In the genomic region with DNA sequence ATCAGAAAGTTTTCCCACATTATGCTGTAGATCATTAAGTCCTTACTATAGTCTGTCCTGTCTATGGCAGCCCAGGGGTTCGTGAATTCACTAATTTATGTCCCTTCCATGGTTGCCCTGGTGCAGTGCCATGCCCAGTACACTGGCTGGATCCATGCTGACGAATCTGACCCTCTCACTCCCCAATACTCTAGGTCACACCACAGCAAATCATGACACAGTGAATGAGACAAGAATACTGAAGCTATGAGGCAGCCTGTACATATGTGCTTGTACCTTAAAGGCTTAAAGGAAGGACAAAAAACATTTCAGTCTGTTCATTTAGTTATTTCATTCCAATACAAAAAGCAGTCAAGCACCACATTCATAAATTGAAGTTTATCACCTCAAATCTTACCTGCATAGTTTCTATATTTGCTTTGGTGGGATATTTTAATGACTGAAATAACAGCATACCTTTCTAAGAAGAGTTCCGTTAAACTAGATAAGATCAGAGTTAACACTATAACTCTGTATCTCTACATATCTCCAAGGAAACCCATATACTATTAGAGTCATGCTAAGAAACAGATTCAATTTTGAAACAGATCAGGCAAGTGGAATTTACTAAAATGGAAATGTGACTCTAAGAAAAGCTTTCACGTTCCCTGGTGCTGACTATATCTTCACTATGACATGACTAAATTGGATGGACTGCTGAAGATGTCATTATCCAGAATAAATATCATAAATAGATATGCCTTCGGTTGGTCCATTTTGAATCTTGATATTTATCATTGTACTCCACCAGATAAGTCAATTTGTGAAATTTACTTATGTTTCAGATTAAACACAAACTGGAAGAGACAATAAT, we compare ENCODE assay signal across 1 cellular context.
TF ChIP-seq lines count a peak whose summit lies in the region.

No MANE protein-coding gene starts in this region.

TF ChIP-seq in SK-N-SH, 30 proteins besides CTCF, POLR2A, EP300 and RAD21 (continued from another document):
- TF ChIP-seq, protein P1, sequence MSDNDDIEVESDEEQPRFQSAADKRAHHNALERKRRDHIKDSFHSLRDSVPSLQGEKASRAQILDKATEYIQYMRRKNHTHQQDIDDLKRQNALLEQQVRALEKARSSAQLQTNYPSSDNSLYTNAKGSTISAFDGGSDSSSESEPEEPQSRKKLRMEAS (IDR thresholded peaks at IDR 0.05; ENCODE audit: low read depth), result no peak
- TF ChIP-seq FOXM1 (IDR thresholded peaks at IDR 0.05; ENCODE audit: low read depth) (peak; percentile 77; the same call in 1 of the 2 replicates), RFX5 (IDR thresholded peaks at IDR 0.05; ENCODE audit: low read length) (no peak), TCF12 (IDR thresholded peaks at IDR 0.05) (peak; percentile 86), NFIC (IDR thresholded peaks at IDR 0.05; ENCODE audit: borderline replicate concordance) (peak; percentile 55; the same call in 1 of the 2 replicates), EZH2phosphoT487 (IDR thresholded peaks at IDR 0.05; ENCODE audit: borderline replicate concordance, low read depth) (no peak), YY1 (IDR thresholded peaks at IDR 0.05; ENCODE audit: low read depth) (no peak), SIN3A (IDR thresholded peaks at IDR 0.05; ENCODE audit: borderline replicate concordance, low read depth, low read length) (no peak), RCOR1 (IDR thresholded peaks at IDR 0.05; ENCODE audit: low read length) (no peak), NRF1 (IDR thresholded peaks at IDR 0.05; ENCODE audit: low read depth, low read length) (no peak), GABPA (IDR thresholded peaks at IDR 0.05; ENCODE audit: low read depth) (no peak), FOSL2 (IDR thresholded peaks at IDR 0.05; ENCODE audit: borderline replicate concordance, low read depth) (peak; percentile 65; the same call in 1 of the 2 replicates), SMC3 (IDR thresholded peaks at IDR 0.05; ENCODE audit: low read depth, low read length) (no peak), FOXJ3 (CRISPR knock-in tag; IDR thresholded peaks at IDR 0.05) (no peak)
- TF ChIP-seq, protein P2, sequence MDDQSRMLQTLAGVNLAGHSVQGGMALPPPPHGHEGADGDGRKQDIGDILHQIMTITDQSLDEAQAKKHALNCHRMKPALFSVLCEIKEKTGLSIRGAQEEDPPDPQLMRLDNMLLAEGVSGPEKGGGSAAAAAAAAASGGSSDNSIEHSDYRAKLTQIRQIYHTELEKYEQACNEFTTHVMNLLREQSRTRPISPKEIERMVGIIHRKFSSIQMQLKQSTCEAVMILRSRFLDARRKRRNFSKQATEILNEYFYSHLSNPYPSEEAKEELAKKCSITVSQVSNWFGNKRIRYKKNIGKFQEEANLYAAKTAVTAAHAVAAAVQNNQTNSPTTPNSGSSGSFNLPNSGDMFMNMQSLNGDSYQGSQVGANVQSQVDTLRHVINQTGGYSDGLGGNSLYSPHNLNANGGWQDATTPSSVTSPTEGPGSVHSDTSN (IDR thresholded peaks at IDR 0.05), result peak; percentile 95
- TF ChIP-seq, protein P3, sequence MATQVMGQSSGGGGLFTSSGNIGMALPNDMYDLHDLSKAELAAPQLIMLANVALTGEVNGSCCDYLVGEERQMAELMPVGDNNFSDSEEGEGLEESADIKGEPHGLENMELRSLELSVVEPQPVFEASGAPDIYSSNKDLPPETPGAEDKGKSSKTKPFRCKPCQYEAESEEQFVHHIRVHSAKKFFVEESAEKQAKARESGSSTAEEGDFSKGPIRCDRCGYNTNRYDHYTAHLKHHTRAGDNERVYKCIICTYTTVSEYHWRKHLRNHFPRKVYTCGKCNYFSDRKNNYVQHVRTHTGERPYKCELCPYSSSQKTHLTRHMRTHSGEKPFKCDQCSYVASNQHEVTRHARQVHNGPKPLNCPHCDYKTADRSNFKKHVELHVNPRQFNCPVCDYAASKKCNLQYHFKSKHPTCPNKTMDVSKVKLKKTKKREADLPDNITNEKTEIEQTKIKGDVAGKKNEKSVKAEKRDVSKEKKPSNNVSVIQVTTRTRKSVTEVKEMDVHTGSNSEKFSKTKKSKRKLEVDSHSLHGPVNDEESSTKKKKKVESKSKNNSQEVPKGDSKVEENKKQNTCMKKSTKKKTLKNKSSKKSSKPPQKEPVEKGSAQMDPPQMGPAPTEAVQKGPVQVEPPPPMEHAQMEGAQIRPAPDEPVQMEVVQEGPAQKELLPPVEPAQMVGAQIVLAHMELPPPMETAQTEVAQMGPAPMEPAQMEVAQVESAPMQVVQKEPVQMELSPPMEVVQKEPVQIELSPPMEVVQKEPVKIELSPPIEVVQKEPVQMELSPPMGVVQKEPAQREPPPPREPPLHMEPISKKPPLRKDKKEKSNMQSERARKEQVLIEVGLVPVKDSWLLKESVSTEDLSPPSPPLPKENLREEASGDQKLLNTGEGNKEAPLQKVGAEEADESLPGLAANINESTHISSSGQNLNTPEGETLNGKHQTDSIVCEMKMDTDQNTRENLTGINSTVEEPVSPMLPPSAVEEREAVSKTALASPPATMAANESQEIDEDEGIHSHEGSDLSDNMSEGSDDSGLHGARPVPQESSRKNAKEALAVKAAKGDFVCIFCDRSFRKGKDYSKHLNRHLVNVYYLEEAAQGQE (IDR thresholded peaks at IDR 0.05; ENCODE audit: low read depth, low read length), result no peak
- TF ChIP-seq, protein P4, sequence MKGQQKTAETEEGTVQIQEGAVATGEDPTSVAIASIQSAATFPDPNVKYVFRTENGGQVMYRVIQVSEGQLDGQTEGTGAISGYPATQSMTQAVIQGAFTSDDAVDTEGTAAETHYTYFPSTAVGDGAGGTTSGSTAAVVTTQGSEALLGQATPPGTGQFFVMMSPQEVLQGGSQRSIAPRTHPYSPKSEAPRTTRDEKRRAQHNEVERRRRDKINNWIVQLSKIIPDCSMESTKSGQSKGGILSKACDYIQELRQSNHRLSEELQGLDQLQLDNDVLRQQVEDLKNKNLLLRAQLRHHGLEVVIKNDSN (IDR thresholded peaks at IDR 0.05; ENCODE audit: borderline replicate concordance, low read depth), result no peak
